In the genomic region with DNA sequence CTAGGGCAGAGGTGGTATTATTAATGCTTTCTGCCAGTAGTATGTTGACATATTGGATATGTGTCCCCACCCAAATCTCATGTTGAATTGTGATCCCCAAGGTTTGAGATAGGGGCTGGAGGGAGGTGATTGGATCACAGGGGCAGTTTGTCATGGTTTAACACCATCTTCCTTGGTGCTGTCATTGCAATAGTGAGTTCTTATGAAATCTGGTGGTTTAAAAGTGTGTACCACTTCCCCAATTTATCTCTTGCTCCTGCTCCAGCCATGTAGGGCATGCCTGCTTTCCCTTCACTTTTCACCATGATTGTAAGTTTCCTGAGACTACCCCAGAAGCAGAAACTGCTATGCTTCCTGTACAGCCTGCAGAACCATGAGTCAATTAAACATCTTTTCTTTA, we compare ENCODE assay signal across 28 cellular contexts.
"Had no signal": no experiment of that assay in that cellular context is flagged by ENCODE, and none has a peak within 500 bp of the region (broad histone marks: within the 10 kb centered on the region; RNA-seq: fewer than 3 reads in every experiment).

No MANE protein-coding gene starts in this region.

- H3K9me3 ChIP-seq: adrenal gland, body of pancreas, colonic mucosa, left ventricle myocardium inferior, mucosa of descending colon, spleen, suprapubic skin, tibial artery, upper lobe of right lung had no signal

- H3K36me3 ChIP-seq: adrenal gland, colonic mucosa, left ventricle myocardium inferior, spleen, suprapubic skin, tibial artery, upper lobe of right lung had no signal

- H3K27ac ChIP-seq: adrenal gland, body of pancreas, colonic mucosa, epithelial cell of prostate, left ventricle myocardium inferior, spleen, suprapubic skin, tibial artery, upper lobe of right lung, VCaP had no signal

- ATAC-seq: activated CD4-positive, CD25-positive, alpha-beta regulatory T cell treated with anti-CD3 and anti-CD28 coated beads, Interleukin-2, amount 50 U/mL, for 24 hours; body of pancreas; mucosa of descending colon; natural killer cell treated with Interleukin-12 subunit alpha and Interleukin-12 subunit beta and Interleukin-15 and Interleukin-18, amount 100 ng/mL, for 72 hours; right cardiac atrium; upper lobe of right lung had no signal

- H3K27me3 ChIP-seq: adrenal gland, body of pancreas, colonic mucosa, suprapubic skin, tibial artery, upper lobe of right lung had no signal

- DNase-seq: activated CD4-positive, alpha-beta T cell treated with anti-CD3 and anti-CD28 coated beads for 48 hours; activated CD4-positive, alpha-beta T cell treated with anti-CD3 and anti-CD28 coated beads, Interleukin-2, amount 50 U/mL, for 48 hours; activated CD8-positive, alpha-beta memory T cell treated with anti-CD3 and anti-CD28 coated beads, Interleukin-2, amount 50 U/mL, for 4 hours; activated effector memory CD4-positive, alpha-beta T cell treated with anti-CD3 and anti-CD28 coated beads, Interleukin-2, amount 50 U/mL, for 16 hours; activated naive CD4-positive, alpha-beta T cell treated with anti-CD3 and anti-CD28 coated beads for 36 hours; activated naive CD8-positive, alpha-beta T cell treated with anti-CD3 and anti-CD28 coated beads for 36 hours; activated T-cell treated with anti-CD3 and anti-CD28 coated beads, Interleukin-2, amount 50 U/mL, for 1 hour; adrenal gland; aorta; body of pancreas; cerebellar nuclear complex; colonic mucosa; effector CD8-positive, alpha-beta T cell; left ventricle myocardium inferior; mesendoderm; mucosa of descending colon; posterior cingulate gyrus; right cardiac atrium; spleen; stimulated activated naive CD4-positive, alpha-beta T cell; tibial artery; upper lobe of right lung had no signal

- H3K4me3 ChIP-seq: adrenal gland, body of pancreas, colonic mucosa, left ventricle myocardium inferior, lung, mucosa of descending colon, spleen, suprapubic skin, tibial artery, upper lobe of right lung had no signal
